10 cellular contexts compared by ENCODE assay signal in the genomic region with DNA sequence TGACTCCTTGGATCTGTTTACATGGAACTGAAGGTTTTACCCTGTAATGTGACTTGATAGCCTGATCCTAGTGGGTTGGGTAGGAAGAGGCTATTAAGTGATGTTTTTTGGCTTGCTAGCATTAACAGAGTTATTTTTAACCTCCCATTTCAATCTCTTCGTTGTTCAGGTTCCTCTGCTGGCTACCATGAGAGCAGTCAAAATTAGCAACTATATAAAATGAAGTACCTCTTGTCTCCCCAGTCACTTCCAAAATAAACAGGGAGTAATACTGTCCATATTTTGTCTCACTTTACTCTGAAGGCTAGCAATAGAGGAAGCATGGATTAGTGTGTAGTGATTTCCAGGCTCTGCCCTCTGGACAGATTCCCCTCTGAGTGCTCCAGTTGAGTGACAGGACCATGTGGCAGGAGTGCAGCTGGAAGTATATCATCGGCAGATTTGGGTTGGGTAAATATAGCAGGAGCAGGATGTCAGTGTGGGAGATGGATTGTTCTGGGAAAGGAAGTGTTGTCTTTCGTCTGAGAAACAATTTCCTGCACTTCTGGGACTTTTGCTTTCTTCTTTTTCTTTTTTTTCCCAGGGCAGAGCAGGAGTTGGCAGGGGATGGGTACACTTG. TPM values are rescaled to one million over a fixed set of nuclear protein-coding genes. Genes with fewer than 3 reads are reported as not detected.
DNase-seq lines count a peak whose midpoint lies in the region; ATAC-seq and TF ChIP-seq lines count a peak whose summit lies in the region.
"Had no signal": no experiment of that assay in that cellular context is flagged by ENCODE, and none has a peak within 500 bp of the region (broad histone marks: within the 10 kb centered on the region; RNA-seq: fewer than 3 reads in every experiment).

No MANE protein-coding gene starts in this region.

- H3K36me3 ChIP-seq in tibial artery (peaks cover 0 to 7% (median 5%) of the 10 kb centered on the region in 3 donors), HAP-1 (replicated peaks) (no peaks in the 10 kb centered on the region)
- H3K36me3 ChIP-seq in effector memory CD4-positive, alpha-beta T cell (ENCODE audit: control insufficient read depth, insufficient read depth, low read length), result no peaks in the 10 kb centered on the region

- peak overlapping the region; percentile 8 for H3K27ac Mint-ChIP-seq in activated T-cell treated with anti-CD3 and anti-CD28 coated beads, Interleukin-2, amount 50 U/mL, for 72 hours
- H3K27ac Mint-ChIP-seq in activated T-helper 2 cell treated with anti-CD3 and anti-CD28 coated beads, Interferon-gamma antibody, Interleukin-2, Interleukin-4, amounts not matched to agents 10 μg/mL and 5 μg/mL and 100 μg/mL, durations not matched to agents 14 hours and 24 hours and 36 hours, result no peak overlapping the region

- H3K9me3 Mint-ChIP-seq in activated T-cell treated with anti-CD3 and anti-CD28 coated beads, Interleukin-2, amount 50 U/mL, for 72 hours, result no peaks in the 10 kb centered on the region
- H3K9me3 Mint-ChIP-seq in activated T-helper 2 cell treated with anti-CD3 and anti-CD28 coated beads, Interferon-gamma antibody, Interleukin-2, Interleukin-4, amounts not matched to agents 10 μg/mL and 5 μg/mL and 100 μg/mL, durations not matched to agents 14 hours and 24 hours and 36 hours, result no peaks in the 10 kb centered on the region

- peak overlapping the region; percentile 32 to 47 for H3K4me3 Mint-ChIP-seq in activated T-cell treated with anti-CD3 and anti-CD28 coated beads, Interleukin-2, amount 50 U/mL, for 72 hours
- H3K4me3 Mint-ChIP-seq in activated T-helper 2 cell treated with anti-CD3 and anti-CD28 coated beads, Interferon-gamma antibody, Interleukin-2, Interleukin-4, amounts not matched to agents 10 μg/mL and 5 μg/mL and 100 μg/mL, durations not matched to agents 14 hours and 24 hours and 36 hours (ENCODE audit: low read depth), result peak overlapping the region; percentile 1

- in situ Hi-C loops in HAP-1 (cut with MboI; ENCODE audit: low sequenced_read_pairs), result no loop called here

- no peak for DNase-seq in activated T-cell treated with anti-CD3 and anti-CD28 coated beads, Interleukin-2, amount 50 U/mL, for 72 hours
- DNase-seq in activated T-cell treated with anti-CD3 and anti-CD28 coated beads for 4 hours (no peak), hepatic stellate cell (ENCODE audit: low spot score) (peak; percentile 37), tibial artery (no peak), HAP-1 (ENCODE audit: low spot score in 2 of 2) (no peak)
- DNase-seq in activated T-helper 2 cell treated with anti-CD3 and anti-CD28 coated beads, Interferon-gamma antibody, Interleukin-2, Interleukin-4, amounts not matched to agents 10 μg/mL and 5 μg/mL and 100 μg/mL, durations not matched to agents 14 hours and 24 hours and 36 hours (ENCODE audit: low spot score), result no peak
- no peak for DNase-seq in effector memory CD4-positive, alpha-beta T cell
- DNase-seq: DND-41 had no signal

- peaks cover 60% of the 10 kb centered on the region for H3K4me1 Mint-ChIP-seq in activated T-cell treated with anti-CD3 and anti-CD28 coated beads, Interleukin-2, amount 50 U/mL, for 72 hours (ENCODE audit: low read depth)
- peaks cover 52% of the 10 kb centered on the region for H3K4me1 Mint-ChIP-seq in activated T-helper 2 cell treated with anti-CD3 and anti-CD28 coated beads, Interferon-gamma antibody, Interleukin-2, Interleukin-4, amounts not matched to agents 10 μg/mL and 5 μg/mL and 100 μg/mL, durations not matched to agents 14 hours and 24 hours and 36 hours (ENCODE audit: low read depth)

- intact Hi-C loops in activated T-helper 2 cell treated with anti-CD3 and anti-CD28 coated beads, Interferon-gamma antibody, Interleukin-2, Interleukin-4, amounts not matched to agents 10 μg/mL and 5 μg/mL and 100 μg/mL, durations not matched to agents 14 hours and 24 hours and 36 hours (cut with micrococcal nuclease), result no loop called here
- intact Hi-C loops in tibial artery (cut with DNase I; ENCODE audit: low total_unique reads), result no loop called here

- no peaks in the 10 kb centered on the region for H3K9me3 ChIP-seq in tibial artery
- no peaks in the 10 kb centered on the region for H3K9me3 ChIP-seq in HAP-1
- H3K9me3 ChIP-seq in effector memory CD4-positive, alpha-beta T cell (ENCODE audit: control insufficient read depth, low read length), result no peaks in the 10 kb centered on the region

- H3K4me3 ChIP-seq in tibial artery (peak overlapping the region in 1 of 2 donors; percentile 26), HAP-1 (no peak overlapping the region)
- H3K4me3 ChIP-seq in effector memory CD4-positive, alpha-beta T cell (ENCODE audit: insufficient read depth, low read depth, low read length, poor library complexity, severe bottlenecking), result no peak overlapping the region

- H3K27me3 Mint-ChIP-seq in activated T-cell treated with anti-CD3 and anti-CD28 coated beads, Interleukin-2, amount 50 U/mL, for 72 hours (ENCODE audit: low read depth), result no peaks in the 10 kb centered on the region
- no peaks in the 10 kb centered on the region for H3K27me3 Mint-ChIP-seq in activated T-helper 2 cell treated with anti-CD3 and anti-CD28 coated beads, Interferon-gamma antibody, Interleukin-2, Interleukin-4, amounts not matched to agents 10 μg/mL and 5 μg/mL and 100 μg/mL, durations not matched to agents 14 hours and 24 hours and 36 hours (ENCODE audit: low read depth)

- peak overlapping the region; percentile 42 to 43 for H3K27ac ChIP-seq in tibial artery
- H3K27ac ChIP-seq in effector memory CD4-positive, alpha-beta T cell (ENCODE audit: insufficient read depth, low read length, poor library complexity, severe bottlenecking), result no peak overlapping the region
- H3K27ac ChIP-seq: KMS-11 had no signal

- H3K4me1 ChIP-seq in tibial artery, result peaks cover 0 to 18% (median 16%) of the 10 kb centered on the region in 4 donors
- no peaks in the 10 kb centered on the region for H3K4me1 ChIP-seq in HAP-1
- H3K4me1 ChIP-seq in effector memory CD4-positive, alpha-beta T cell (ENCODE audit: control insufficient read depth, insufficient read depth, low read length, poor library complexity, severe bottlenecking), result peaks cover 20% of the 10 kb centered on the region

- ATAC-seq in activated T-cell treated with anti-CD3 and anti-CD28 coated beads, Interleukin-2, amount 50 U/mL, for 72 hours (replicated peaks in 1 of 2), result no peak
- no peak for ATAC-seq in GM18909 (IDR thresholded peaks at IDR 0.05; ENCODE audit: poor library complexity, unreplicated experiment)

- H3K27me3 ChIP-seq in tibial artery (no peaks in the 10 kb centered on the region), HAP-1 (ENCODE audit: low read depth) (no peaks in the 10 kb centered on the region)
- no peaks in the 10 kb centered on the region for H3K27me3 ChIP-seq in effector memory CD4-positive, alpha-beta T cell (replicated peaks; ENCODE audit: control insufficient read depth, insufficient read depth, low read length, poor library complexity, severe bottlenecking)

- TF ChIP-seq CTCF in tibial artery (IDR thresholded peaks at IDR 0.05), result no peak

- peaks cover 0 to 4% of the 10 kb centered on the region in 2 donors for H3K36me3 Mint-ChIP-seq in activated T-cell treated with anti-CD3 and anti-CD28 coated beads, Interleukin-2, amount 50 U/mL, for 72 hours (ENCODE audit: insufficient read depth in 2 of 2)
- peaks cover 20% of the 10 kb centered on the region for H3K36me3 Mint-ChIP-seq in activated T-helper 2 cell treated with anti-CD3 and anti-CD28 coated beads, Interferon-gamma antibody, Interleukin-2, Interleukin-4, amounts not matched to agents 10 μg/mL and 5 μg/mL and 100 μg/mL, durations not matched to agents 14 hours and 24 hours and 36 hours (ENCODE audit: low read depth)

RNA-seq across cellular contexts. Expression of a gene that starts 35.2 kb away (rescaled TPM):
- total RNA-seq in activated T-cell treated with anti-CD3 and anti-CD28 coated beads, Interleukin-2, amount 50 U/mL, for 72 hours, result 10 to 100 TPM; 44.2 to 47.6 TPM
- total RNA-seq in activated T-helper 2 cell treated with anti-CD3 and anti-CD28 coated beads, Interferon-gamma antibody, Interleukin-2, Interleukin-4, amounts not matched to agents 10 μg/mL and 5 μg/mL and 100 μg/mL, durations not matched to agents 14 hours and 24 hours and 36 hours, result 47.9 and 49.2 TPM in 2 replicates

RNA-seq across cellular contexts. Expression of a gene that starts 39.2 kb away (rescaled TPM):
- total RNA-seq in activated T-cell treated with anti-CD3 and anti-CD28 coated beads, Interleukin-2, amount 50 U/mL, for 72 hours, result under 1 TPM; 0.24 to 0.28 TPM
- 0.30 and 0.46 TPM in 2 replicates for total RNA-seq in activated T-helper 2 cell treated with anti-CD3 and anti-CD28 coated beads, Interferon-gamma antibody, Interleukin-2, Interleukin-4, amounts not matched to agents 10 μg/mL and 5 μg/mL and 100 μg/mL, durations not matched to agents 14 hours and 24 hours and 36 hours

RNA-seq across cellular contexts. Expression of a gene that starts 54.4 kb away (rescaled TPM):
- total RNA-seq in activated T-cell treated with anti-CD3 and anti-CD28 coated beads, Interleukin-2, amount 50 U/mL, for 72 hours, result under 1 TPM in 1 of 2 donors, not detected in 1; 0.24 TPM
- total RNA-seq in activated T-helper 2 cell treated with anti-CD3 and anti-CD28 coated beads, Interferon-gamma antibody, Interleukin-2, Interleukin-4, amounts not matched to agents 10 μg/mL and 5 μg/mL and 100 μg/mL, durations not matched to agents 14 hours and 24 hours and 36 hours, result not detected in 2 replicates
